Comparison of ENCODE assay signal across 14 cellular contexts in genomic region chr7:48691788-48692187, GRCh38.
"Had no signal": no experiment of that assay in that cellular context is flagged by ENCODE, and none has a peak within 500 bp of the region (broad histone marks: within the 10 kb centered on the region; RNA-seq: fewer than 3 reads in every experiment).

No MANE protein-coding gene starts in this region.

- H3K27me3 ChIP-seq: adrenal gland, gastrocnemius medialis, testis had no signal

- DNase-seq: activated CD4-positive, alpha-beta T cell treated with anti-CD3 and anti-CD28 coated beads, Interleukin-2, amount 50 U/mL, for 1 hour; activated CD4-positive, CD25-positive, alpha-beta regulatory T cell; activated naive CD4-positive, alpha-beta T cell treated with anti-CD3 and anti-CD28 coated beads, Interleukin-2, amount 50 U/mL, for 16 hours; activated T-cell treated with anti-CD3 and anti-CD28 coated beads for 4 hours; adrenal gland; cortex of kidney; effector memory CD4-positive, alpha-beta T cell; gastrocnemius medialis; kidney; left ventricle myocardium inferior; stimulated activated CD4-positive, alpha-beta T cell treated with anti-CD3 and anti-CD28 coated beads, Interleukin-15, amount 100 ng/mL, for 24 hours; stimulated activated CD4-positive, alpha-beta T cell treated with anti-CD3 and anti-CD28 coated beads, Interleukin-4, amount 100 ng/mL, for 24 hours; testis had no signal

- H3K4me1 ChIP-seq: adrenal gland, gastrocnemius medialis, left ventricle myocardium inferior, testis had no signal

- H3K9me3 ChIP-seq: adrenal gland, gastrocnemius medialis, testis had no signal

- H3K27ac ChIP-seq: adrenal gland, gastrocnemius medialis, left ventricle myocardium inferior, testis had no signal

- H3K4me3 ChIP-seq: adrenal gland, gastrocnemius medialis, left ventricle myocardium inferior, testis had no signal

- ATAC-seq: activated T-helper 17 cell treated with anti-CD3 and anti-CD28 coated beads, Interleukin-2, amount 50 U/mL, for 72 hours; gastrocnemius medialis had no signal

- H3K36me3 ChIP-seq: adrenal gland, gastrocnemius medialis, left ventricle myocardium inferior had no signal
